8 cellular contexts compared by ENCODE assay signal in the genomic region with DNA sequence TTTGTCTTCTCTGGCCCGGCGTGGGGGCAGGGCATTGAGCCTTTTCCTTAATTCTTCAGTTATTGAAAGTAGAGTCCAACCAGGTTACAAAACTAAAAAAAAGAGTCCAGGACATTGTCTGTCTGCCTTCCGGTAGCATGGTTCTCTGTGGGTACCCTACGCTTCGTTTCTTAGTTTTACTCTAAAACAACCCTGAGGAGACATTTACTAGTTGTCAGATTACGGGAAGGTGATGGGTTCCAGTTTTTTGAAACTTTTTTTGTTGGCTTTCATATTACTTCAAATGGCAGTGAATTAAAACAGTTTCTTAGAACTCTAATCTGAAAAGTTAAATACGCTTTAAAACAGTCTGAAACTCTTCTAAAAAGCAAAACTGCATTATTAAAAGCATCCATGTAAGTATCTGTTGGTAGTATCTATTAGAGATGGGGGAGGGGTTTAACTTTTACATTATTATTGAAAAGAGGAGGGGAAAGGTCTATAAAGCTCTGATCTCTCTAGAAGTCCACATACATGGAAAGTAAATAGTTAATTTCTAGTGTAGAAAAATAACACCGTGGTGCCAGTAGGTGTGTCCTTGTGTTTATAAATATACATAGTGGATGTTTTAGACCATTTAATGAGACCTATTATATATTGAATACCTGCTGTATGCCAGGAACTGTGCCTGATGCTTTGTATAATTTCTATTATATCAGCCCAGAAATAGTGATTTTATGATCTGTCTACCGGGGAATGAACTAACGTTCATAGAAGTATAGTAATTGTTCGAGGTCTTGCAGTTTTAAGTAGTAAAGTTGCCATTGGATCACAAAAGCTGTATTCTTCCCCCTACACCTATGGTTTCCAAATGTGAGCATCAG. TPM values are rescaled to one million over a fixed set of nuclear protein-coding genes. Genes with fewer than 3 reads are reported as not detected.
DNase-seq lines count a peak whose midpoint lies in the region; ATAC-seq and TF ChIP-seq lines count a peak whose summit lies in the region.

No MANE protein-coding gene starts in this region.

- no peak for TF ChIP-seq POLR2A in HCT116 (IDR thresholded peaks at IDR 0.05; ENCODE audit: borderline replicate concordance, extremely low read depth, insufficient read depth, insufficient read length)

- POLR2A ChIA-PET in HCT116 (lab: Charles Lee): interaction anchor here (0.6 to 4.0 kb wide), 5 partner anchors 9 to 538 kb away, joined by 3 to 22 read pairs (median 3); a partner anchor contains a TSS

- peak overlapping the region; percentile 95 for H3K4me3 ChIP-seq in AG09309 (ENCODE audit: control insufficient read depth, low read depth, low read length)
- H3K4me3 ChIP-seq in HCT116 (replicated peaks in 1 of 2; ENCODE audit: low read depth in 1 of 2, low read length in 2 of 2): peak overlapping the region; percentile 63 to 74
- peak overlapping the region; percentile 90 for H3K4me3 ChIP-seq in psoas muscle

- no peaks in the 10 kb centered on the region for H4K20me1 ChIP-seq in HCT116 (ENCODE audit: insufficient read depth)

- RAD21 ChIA-PET in HCT116 (lab: Charles Lee; ENCODE audit: low non-redundant PET in 1 of 2, low total read pairs in 2 of 2, uncharacterized antibody in 2 of 2, unreplicated experiment in 2 of 2): interaction anchor here in 1 of 2 experiments (1.3 kb wide), 1 partner anchor 38 kb away, joined by 3 read pairs; a partner anchor contains a TSS

- TF ChIP-seq CTCF in AG09309 (IDR thresholded peaks at IDR 0.05; ENCODE audit: control insufficient read depth, insufficient read depth, low read depth, low read length, missing control alignments) (no peak), HCT116 (IDR thresholded peaks at IDR 0.05 in 2 of 3, conservative IDR thresholded peaks at IDR 0.05 in 1 of 3; ENCODE audit: borderline replicate concordance in 1 of 3, insufficient read depth in 1 of 3, low read depth in 2 of 3, low read length in 2 of 3) (no peak), VCaP (conservative IDR thresholded peaks at IDR 0.05) (no peak), psoas muscle (IDR thresholded peaks at IDR 0.05) (peak; percentile 4)

- H3K9me2 ChIP-seq in HCT116 (ENCODE audit: insufficient read depth): 0 out of 2 replicates have a peak, but pooled peaks cover 4% of the 10 kb centered on the region

- intact Hi-C loops in HCT116 (cut with micrococcal nuclease): loop anchor here (1.0 kb wide), 1 partner anchor 38 kb away; a partner anchor contains a TSS
- intact Hi-C loops in psoas muscle (cut with DNase I): loop anchor here in 1 of 2 donors (2.0 to 5.0 kb wide), 2 partner anchors 37 to 93 kb away; a partner anchor contains a TSS

- DNase-seq in AG09309 (ENCODE audit: low read depth) (no peak), HCT116 (ENCODE audit: low read depth, low spot score) (no peak), foreskin melanocyte (peak; percentile 32), psoas muscle (no peak), T1000 (lab: John Stamatoyannopoulos, UW) (no peak), NCI-H524 treated with DMSO at 0.1 percent for 48 hours (lab: John Stamatoyannopoulos, UW) (no peak)
- no peak for DNase-seq in stimulated activated CD4-positive, alpha-beta T cell treated with anti-CD3 and anti-CD28 coated beads, Interleukin-2, amount 100 ng/mL, for 48 hours

- H3K4me1 ChIP-seq in HCT116 (ENCODE audit: control insufficient read depth in 1 of 2, insufficient read depth in 2 of 2, low read length in 2 of 2) (peaks cover 14 to 37% of the 10 kb centered on the region in 2 experiments), psoas muscle (peaks cover 35% of the 10 kb centered on the region)

- H3K36me3 ChIP-seq in HCT116 (ENCODE audit: control insufficient read depth in 1 of 2, insufficient read depth in 2 of 2, low read length in 2 of 2): no peaks in the 10 kb centered on the region
- no peaks in the 10 kb centered on the region for H3K36me3 ChIP-seq in psoas muscle (ENCODE audit: insufficient read depth in 1 of 2, low read depth in 1 of 2)

- no peak for TF ChIP-seq RAD21 in HCT116 (IDR thresholded peaks at IDR 0.05; ENCODE audit: low read depth)

- H3K9me3 ChIP-seq in HCT116 (ENCODE audit: control insufficient read depth in 1 of 2, insufficient read depth in 1 of 2, low read depth in 1 of 2, low read length in 2 of 2): no peaks in the 10 kb centered on the region
- no peaks in the 10 kb centered on the region for H3K9me3 ChIP-seq in psoas muscle

- no peak overlapping the region for H2AFZ ChIP-seq in HCT116 (ENCODE audit: low read depth, low read length, poor library complexity, severe bottlenecking)

- WGBS in psoas muscle, 3 donors: 1% methylated on average over 11 of the region's 11 CpGs

- no peak for ATAC-seq in HCT116
- ATAC-seq in psoas muscle: peak in 3 of 4 donors; percentile 37 to 62 (median 46)

- peak overlapping the region; percentile 95 for H3K9ac ChIP-seq in HCT116 (ENCODE audit: low read length)

- BruUV-seq in HCT116 (replicated peaks; lab: Mats Ljungman, UMichigan): TSS peak; percentile 65

- H3K4me2 ChIP-seq in HCT116 (ENCODE audit: low read length): peak overlapping the region; percentile 75

- CTCF ChIA-PET in HCT116 (lab: Charles Lee): no interaction called here

- H3K79me2 ChIP-seq in HCT116 (ENCODE audit: insufficient read depth, low read length): peaks cover 42% of the 10 kb centered on the region

- H3K27ac ChIP-seq in HCT116 (ENCODE audit: low read depth, low read length): peak overlapping the region; percentile 100
- peak overlapping the region; percentile 99 for H3K27ac ChIP-seq in VCaP
- H3K27ac ChIP-seq in psoas muscle: peak overlapping the region; percentile 100

- no peaks in the 10 kb centered on the region for H3K27me3 ChIP-seq in HCT116 (ENCODE audit: insufficient read depth, low read length)
- no peaks in the 10 kb centered on the region for H3K27me3 ChIP-seq in psoas muscle (ENCODE audit: insufficient read depth in 3 of 3, low read length in 2 of 3)

TF ChIP-seq in HCT116, 20 proteins besides CTCF, POLR2A, EP300 and RAD21:
- TF ChIP-seq JUND (IDR thresholded peaks at IDR 0.05): no peak
- TF ChIP-seq SP1 (IDR thresholded peaks at IDR 0.05; ENCODE audit: low read depth): 0 out of 2 replicates have a peak, but pooled peaks have one; percentile 5
TF ChIP-seq in HCT116: peak in this region for 1.

RNA-seq across cellular contexts. Expression of a gene that starts 2.3 kb away (rescaled TPM):
- 14.9 TPM for total RNA-seq in HCT116 (2021; ENCODE audit: unreplicated experiment)
- 5.3 and 6.9 TPM in 2 replicates for polyA plus RNA-seq in HCT116 (2012)
- total RNA-seq in psoas muscle: 10 to 100 TPM in 2 of 4 donors, 1 to 10 TPM in 2; 6.2 to 12.2 (median 10.5) TPM
- 1 to 10 TPM; 2.8 to 5.0 (median 2.9) TPM for polyA plus RNA-seq in psoas muscle

RNA-seq across cellular contexts. Expression of a gene that starts 38.2 kb away (rescaled TPM):
- total RNA-seq in HCT116 (2021; ENCODE audit: unreplicated experiment): 17.1 TPM
- 15.7 and 17.7 TPM in 2 replicates for polyA plus RNA-seq in HCT116 (2012)
- total RNA-seq in psoas muscle: 10 to 100 TPM; 17.0 to 26.9 (median 18.9) TPM
- 10 to 100 TPM; 13.1 to 41.3 (median 29.8) TPM for polyA plus RNA-seq in psoas muscle
